Comparison of ENCODE assay signal across 8 cellular contexts in the genomic region with DNA sequence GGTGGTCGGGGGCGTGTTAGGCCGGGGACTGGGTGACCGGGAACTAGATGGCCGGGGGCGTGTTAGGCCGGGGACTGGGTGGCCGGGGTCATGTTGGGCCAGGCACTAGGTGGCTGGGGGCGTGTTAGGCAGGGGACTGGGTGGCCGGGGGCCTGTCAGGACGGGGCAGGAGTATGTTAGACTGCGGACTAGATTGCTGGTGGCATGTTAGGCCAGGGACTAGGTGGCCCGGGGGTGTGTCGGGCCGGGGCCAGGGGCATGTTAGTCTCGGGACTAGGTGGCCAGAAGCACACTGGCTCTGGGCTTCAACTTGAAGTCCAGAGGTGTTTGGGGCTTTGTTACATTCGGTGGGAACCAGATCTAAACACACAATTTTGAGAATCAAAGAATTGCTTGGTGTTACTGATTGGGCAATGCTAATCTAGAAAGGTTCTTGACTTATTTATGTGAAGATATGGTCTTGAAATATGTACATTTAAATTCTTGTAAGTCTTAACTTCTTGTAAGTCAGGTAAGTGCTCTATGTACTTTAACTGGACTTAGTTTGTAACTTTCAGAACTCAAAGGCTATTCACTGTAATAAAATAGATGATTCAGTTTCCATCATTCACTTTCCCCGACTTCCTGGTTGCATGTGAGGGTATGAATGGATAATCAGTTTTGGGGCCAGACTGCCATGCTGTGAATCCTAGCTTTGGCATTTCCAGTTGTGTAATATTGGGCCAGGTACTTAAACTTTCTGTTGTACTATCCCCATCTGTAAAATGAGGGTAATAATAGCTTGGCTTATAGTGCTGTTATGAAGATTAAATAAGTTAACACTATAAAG. TPM values are rescaled to one million over a fixed set of nuclear protein-coding genes. Genes with fewer than 3 reads are reported as not detected.
DNase-seq lines count a peak whose midpoint lies in the region; TF ChIP-seq lines count a peak whose summit lies in the region.

No MANE protein-coding gene starts in this region.

- TF ChIP-seq CTCF in HFF-Myc (IDR thresholded peaks at IDR 0.05; ENCODE audit: low read depth, low read length, missing control alignments) (no peak), WERI-Rb-1 (IDR thresholded peaks at IDR 0.05; ENCODE audit: low read depth, low read length) (no peak), glutamatergic neuron (IDR thresholded peaks at IDR 0.05; ENCODE audit: partially characterized antibody, unreplicated experiment) (no peak)

- H3K36me3 ChIP-seq in BLaER1 (peaks cover 19% of the 10 kb centered on the region; the same call in 1 of the 2 replicates), WERI-Rb-1 (no peaks in the 10 kb centered on the region)

- H3K4me1 Mint-ChIP-seq in glutamatergic neuron (ENCODE audit: low read depth, unreplicated experiment), result no peaks in the 10 kb centered on the region

- H3K9me3 ChIP-seq in BLaER1 (no peaks in the 10 kb centered on the region), WERI-Rb-1 (ENCODE audit: severe bottlenecking) (no peaks in the 10 kb centered on the region)

- H3K27me3 ChIP-seq in BLaER1 (no peaks in the 10 kb centered on the region), WERI-Rb-1 (ENCODE audit: insufficient read depth, low read depth, severe bottlenecking) (peaks cover 4% of the 10 kb centered on the region)

- H3K4me3 Mint-ChIP-seq in glutamatergic neuron (ENCODE audit: unreplicated experiment), result peak overlapping the region; percentile 88

- H3K4me2 ChIP-seq in BLaER1, result peak overlapping the region; percentile 97

- peaks cover 57% of the 10 kb centered on the region for H4K20me1 ChIP-seq in BLaER1

- peak overlapping the region; percentile 90 for H3K9ac ChIP-seq in BLaER1

- H3K4me3 ChIP-seq in BLaER1 (peak overlapping the region; percentile 96), HFF-Myc (replicated peaks; ENCODE audit: low read depth, low read length) (peak overlapping the region; percentile 81), WERI-Rb-1 (ENCODE audit: low read depth, low read length) (peak overlapping the region; percentile 67)

- peaks cover 18% of the 10 kb centered on the region for H3K4me1 ChIP-seq in BLaER1

- no peak for DNase-seq in HFF-Myc (ENCODE audit: extremely low read depth, low read depth)
- no peak for DNase-seq in WERI-Rb-1
- no peak for DNase-seq in glutamatergic neuron
- DNase-seq in renal cortical epithelial cell (ENCODE audit: low read depth), result peak; percentile 74
- no peak for DNase-seq in Ammon's horn (ENCODE audit: low spot score)
- DNase-seq in mesenteric fat pad (ENCODE audit: low spot score), result no peak
- no peak for DNase-seq in OCI-M2 (lab: John Stamatoyannopoulos, UW; ENCODE audit: unreplicated experiment)

- peaks cover 1% of the 10 kb centered on the region for H3K27me3 Mint-ChIP-seq in glutamatergic neuron (ENCODE audit: unreplicated experiment)

- no peak overlapping the region for H3K27ac Mint-ChIP-seq in glutamatergic neuron (ENCODE audit: unreplicated experiment)

- H3K36me3 Mint-ChIP-seq in glutamatergic neuron (ENCODE audit: unreplicated experiment), result no peaks in the 10 kb centered on the region

- H3K27ac ChIP-seq in BLaER1 (peak overlapping the region; percentile 79; the same call in 1 of the 2 replicates), WERI-Rb-1 (peak overlapping the region; percentile 64)

- H3K9me3 Mint-ChIP-seq in glutamatergic neuron (ENCODE audit: unreplicated experiment), result peaks cover 2% of the 10 kb centered on the region

RNA-seq across cellular contexts. Expression of gene EXT2, which starts 1.1 kb away (rescaled TPM):
- total RNA-seq in glutamatergic neuron (ENCODE audit: unreplicated experiment) (46.3 TPM), renal cortical epithelial cell (124 and 129 TPM in 2 replicates), mesenteric fat pad (54.3 TPM)

RNA-seq across cellular contexts. Expression of gene ACCS, which starts 30.5 kb away (rescaled TPM):
- total RNA-seq in glutamatergic neuron (ENCODE audit: unreplicated experiment) (45.1 TPM), renal cortical epithelial cell (12.0 and 16.7 TPM in 2 replicates), mesenteric fat pad (20.4 TPM)

RNA-seq across cellular contexts. Expression of gene ACCSL, which starts 48.8 kb away (rescaled TPM):
- total RNA-seq in glutamatergic neuron (ENCODE audit: unreplicated experiment), result not detected
- total RNA-seq in renal cortical epithelial cell, result not detected in 2 replicates
- not detected for total RNA-seq in mesenteric fat pad
